12 cellular contexts compared by ENCODE assay signal in the genomic region with DNA sequence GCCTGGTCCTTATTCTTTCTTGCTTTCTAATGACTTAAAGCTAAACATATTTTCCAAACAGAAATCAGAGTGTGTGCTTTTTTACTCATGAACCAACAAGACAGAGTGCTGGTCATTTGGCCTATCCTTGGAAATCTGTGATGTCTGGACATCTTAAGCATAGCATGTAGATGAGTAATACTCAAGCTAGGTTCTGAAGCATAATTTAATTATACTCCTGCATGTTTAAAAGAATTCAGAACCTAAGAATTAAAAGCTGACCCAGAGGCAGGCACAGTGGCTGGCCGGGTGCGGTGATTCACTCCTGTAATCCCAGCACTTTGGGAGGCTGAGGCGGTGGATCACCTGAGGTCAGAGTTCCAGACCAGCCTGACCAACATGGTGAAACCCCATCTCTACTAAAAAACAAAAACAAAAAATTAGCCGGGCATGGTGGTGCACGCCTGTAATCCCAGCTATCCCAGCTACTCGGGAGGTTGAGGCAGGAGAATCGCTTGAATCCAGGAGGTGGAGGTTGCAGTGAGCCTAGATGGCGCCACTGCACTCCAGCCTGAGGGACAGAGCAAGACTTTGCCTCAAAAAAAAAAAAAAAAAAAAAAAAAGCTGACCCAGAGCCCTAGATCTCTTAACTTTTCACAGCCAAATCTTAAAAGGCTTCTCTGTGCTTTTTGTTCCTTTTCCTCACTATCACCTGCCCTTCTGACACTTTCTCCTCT. TPM values are rescaled to one million over a fixed set of nuclear protein-coding genes. Genes with fewer than 3 reads are reported as not detected.
A peak's percentile ranks its signal among the peaks of the same experiment; 100 is the strongest.
DNase-seq lines count a peak whose midpoint lies in the region; ATAC-seq, FAIRE-seq and TF ChIP-seq lines count a peak whose summit lies in the region.
"Had no signal": no experiment of that assay in that cellular context is flagged by ENCODE, and none has a peak within 500 bp of the region (broad histone marks: within the 10 kb centered on the region; RNA-seq: fewer than 3 reads in every experiment).

No MANE protein-coding gene starts in this region.

- H3K4me3 ChIP-seq in BE2C (ENCODE audit: low read depth, low read length): no peak overlapping the region
- no peak overlapping the region for H3K4me3 ChIP-seq in kidney epithelial cell (ENCODE audit: low read depth, low read length)
- no peak overlapping the region for H3K4me3 ChIP-seq in naive thymus-derived CD4-positive, alpha-beta T cell (ENCODE audit: low read length)
- H3K4me3 ChIP-seq: psoas muscle, SJSA1 had no signal

- H3K36me3 Mint-ChIP-seq in WTC11: peaks cover 23% of the 10 kb centered on the region
- peaks cover 0 to 26% (median 11%) of the 10 kb centered on the region in 5 donors for H3K36me3 Mint-ChIP-seq in naive thymus-derived CD4-positive, alpha-beta T cell

- H3K36me3 ChIP-seq in BE2C (no peaks in the 10 kb centered on the region), kidney epithelial cell (ENCODE audit: control insufficient read depth, insufficient read depth, low read length) (peaks cover 1% of the 10 kb centered on the region)
- H3K36me3 ChIP-seq in naive thymus-derived CD4-positive, alpha-beta T cell (ENCODE audit: control insufficient read depth in 2 of 3, insufficient read depth in 3 of 3, low read length in 3 of 3): no peaks in the 10 kb centered on the region
- H3K36me3 ChIP-seq: SJSA1 had no signal

- H3K4me3 Mint-ChIP-seq in WTC11: no peak overlapping the region
- no peak overlapping the region for H3K4me3 Mint-ChIP-seq in naive thymus-derived CD4-positive, alpha-beta T cell

- no peaks in the 10 kb centered on the region for H3K4me1 ChIP-seq in BE2C
- no peaks in the 10 kb centered on the region for H3K4me1 ChIP-seq in naive thymus-derived CD4-positive, alpha-beta T cell (ENCODE audit: control insufficient read depth in 2 of 2, insufficient read depth in 2 of 2, low read length in 2 of 2)
- H3K4me1 ChIP-seq: psoas muscle had no signal

- H3K27ac ChIP-seq in naive thymus-derived CD4-positive, alpha-beta T cell (ENCODE audit: low read depth, low read length): no peak overlapping the region
- H3K27ac ChIP-seq: psoas muscle, SJSA1 had no signal

- peak; percentile 43 for TF ChIP-seq CTCF in BE2C (IDR thresholded peaks at IDR 0.05; ENCODE audit: low read depth, low read length)
- TF ChIP-seq CTCF in WTC11 (IDR thresholded peaks at IDR 0.05): no peak
- TF ChIP-seq CTCF in kidney epithelial cell (IDR thresholded peaks at IDR 0.05; ENCODE audit: insufficient read depth, low read length, poor library complexity, severe bottlenecking): peak; percentile 22

- peaks cover 36% of the 10 kb centered on the region for H3K4me1 Mint-ChIP-seq in WTC11
- H3K4me1 Mint-ChIP-seq in naive thymus-derived CD4-positive, alpha-beta T cell: peaks cover 0 to 9% (median 0%) of the 10 kb centered on the region in 7 donors

- ATAC-seq in WTC11 (no peak), HG02885 (IDR thresholded peaks at IDR 0.05; ENCODE audit: poor library complexity, unreplicated experiment) (no peak), GM18867 (IDR thresholded peaks at IDR 0.05; ENCODE audit: unreplicated experiment) (no peak)
- ATAC-seq in naive thymus-derived CD4-positive, alpha-beta T cell: no peak
- ATAC-seq: psoas muscle had no signal

- intact Hi-C loops in naive thymus-derived CD4-positive, alpha-beta T cell (cut with micrococcal nuclease): loop anchor here in 1 of 2 donors (5.0 kb wide), 1 partner anchor 34 kb away; no protein-coding TSS in a partner anchor

- no peaks in the 10 kb centered on the region for H3K27me3 ChIP-seq in BE2C
- H3K27me3 ChIP-seq in kidney epithelial cell (ENCODE audit: control insufficient read depth, insufficient read depth, low read length): no peaks in the 10 kb centered on the region
- no peaks in the 10 kb centered on the region for H3K27me3 ChIP-seq in naive thymus-derived CD4-positive, alpha-beta T cell (ENCODE audit: control insufficient read depth in 2 of 2, insufficient read depth in 2 of 2, low read length in 2 of 2)
- H3K27me3 ChIP-seq: SJSA1 had no signal

- CTCF ChIA-PET in WTC11 (lab: Charles Lee): interaction anchor here (0.6 to 3.6 kb wide), 39 partner anchors 9 to 768 kb away, joined by 3 to 44 read pairs (median 5); partner anchors contain the start of gene TJP2
- CTCF ChIA-PET in naive thymus-derived CD4-positive, alpha-beta T cell (lab: Charles Lee): interaction anchor here (0.7 kb wide), 1 partner anchor 75 kb away, joined by 4 read pairs; no protein-coding TSS in a partner anchor

- peaks cover 9% of the 10 kb centered on the region for H3K9me3 Mint-ChIP-seq in WTC11
- peaks cover 0 to 4% (median 0%) of the 10 kb centered on the region in 11 donors for H3K9me3 Mint-ChIP-seq in naive thymus-derived CD4-positive, alpha-beta T cell

- peak; percentile 64 for FAIRE-seq in H54 (lab: Jason Lieb, UNC)

- peak; percentile 30 for DNase-seq in BE2C
- DNase-seq in H54 (ENCODE audit: insufficient read length, low spot score): peak; percentile 43
- no peak for DNase-seq in WTC11 (ENCODE audit: low spot score)
- no peak for DNase-seq in kidney epithelial cell (ENCODE audit: low read depth)
- no peak for DNase-seq in NCI-H524 treated with DMSO at 0.1 percent for 48 hours (lab: John Stamatoyannopoulos, UW)
- DNase-seq in naive thymus-derived CD4-positive, alpha-beta T cell: no peak
- DNase-seq: left cardiac atrium, NCI-H1436, psoas muscle had no signal

- H3K27ac Mint-ChIP-seq in WTC11: peak overlapping the region; percentile 71
- H3K27ac Mint-ChIP-seq in naive thymus-derived CD4-positive, alpha-beta T cell: no peak overlapping the region

- no peaks in the 10 kb centered on the region for H3K9me3 ChIP-seq in BE2C
- H3K9me3 ChIP-seq in naive thymus-derived CD4-positive, alpha-beta T cell (ENCODE audit: control insufficient read depth in 2 of 3, low read length in 3 of 3): no peaks in the 10 kb centered on the region
- H3K9me3 ChIP-seq: psoas muscle, SJSA1 had no signal

- POLR2A ChIA-PET in WTC11 (lab: Charles Lee): interaction anchor here (0.7 to 1.1 kb wide), 3 partner anchors 9 to 122 kb away, joined by 3 read pairs; partner anchors contain the start of gene FXN
- POLR2A ChIA-PET in naive thymus-derived CD4-positive, alpha-beta T cell (lab: Charles Lee): no interaction called here

- no peaks in the 10 kb centered on the region for H3K27me3 Mint-ChIP-seq in WTC11 (ENCODE audit: low read depth)
- H3K27me3 Mint-ChIP-seq in naive thymus-derived CD4-positive, alpha-beta T cell: no peaks in the 10 kb centered on the region

- no peak for TF ChIP-seq POLR2A in H54 (IDR thresholded peaks at IDR 0.05; ENCODE audit: low read depth, low read length)

TF ChIP-seq in WTC11, 78 proteins besides CTCF, POLR2A, EP300 and RAD21:
- no peak for TF ChIP-seq ATF1 (CRISPR knock-in tag; IDR thresholded peaks at IDR 0.05)
- TF ChIP-seq MAX (CRISPR knock-in tag; IDR thresholded peaks at IDR 0.05): no peak
TF ChIP-seq in WTC11: peak in this region for 0.

RNA-seq across cellular contexts. Expression of gene TJP2, which starts 16.2 kb away (rescaled TPM):
- 10.1 TPM for polyA plus RNA-seq in BE2C (2012; ENCODE audit: insufficient read depth, insufficient read length, low read depth)
- total RNA-seq in WTC11 (2021) (155 to 159 TPM (median 156 TPM) in 3 replicates), kidney epithelial cell (341 and 345 TPM in 2 replicates)
- 10 to 100 TPM; 10.5 to 27.3 (median 23.0) TPM for total RNA-seq in naive thymus-derived CD4-positive, alpha-beta T cell
- 10 to 100 TPM in 1 of 2 donors, 1 to 10 TPM in 1; 1.6 to 10.3 TPM for polyA plus RNA-seq in naive thymus-derived CD4-positive, alpha-beta T cell

Comparison
In these comparisons a context has a peak if more than half of its experiments do, and no peak if none do; other contexts are left out.
1. DNase-seq: peak in BE2C (single experiment) and H54 (single experiment); none in WTC11 (single experiment), kidney epithelial cell (single experiment), NCI-H524 treated with DMSO at 0.1 percent for 48 hours (single experiment) and naive thymus-derived CD4-positive, alpha-beta T cell (0 of 9).